ENCODE assay signal across 8 cellular contexts in the genomic region with DNA sequence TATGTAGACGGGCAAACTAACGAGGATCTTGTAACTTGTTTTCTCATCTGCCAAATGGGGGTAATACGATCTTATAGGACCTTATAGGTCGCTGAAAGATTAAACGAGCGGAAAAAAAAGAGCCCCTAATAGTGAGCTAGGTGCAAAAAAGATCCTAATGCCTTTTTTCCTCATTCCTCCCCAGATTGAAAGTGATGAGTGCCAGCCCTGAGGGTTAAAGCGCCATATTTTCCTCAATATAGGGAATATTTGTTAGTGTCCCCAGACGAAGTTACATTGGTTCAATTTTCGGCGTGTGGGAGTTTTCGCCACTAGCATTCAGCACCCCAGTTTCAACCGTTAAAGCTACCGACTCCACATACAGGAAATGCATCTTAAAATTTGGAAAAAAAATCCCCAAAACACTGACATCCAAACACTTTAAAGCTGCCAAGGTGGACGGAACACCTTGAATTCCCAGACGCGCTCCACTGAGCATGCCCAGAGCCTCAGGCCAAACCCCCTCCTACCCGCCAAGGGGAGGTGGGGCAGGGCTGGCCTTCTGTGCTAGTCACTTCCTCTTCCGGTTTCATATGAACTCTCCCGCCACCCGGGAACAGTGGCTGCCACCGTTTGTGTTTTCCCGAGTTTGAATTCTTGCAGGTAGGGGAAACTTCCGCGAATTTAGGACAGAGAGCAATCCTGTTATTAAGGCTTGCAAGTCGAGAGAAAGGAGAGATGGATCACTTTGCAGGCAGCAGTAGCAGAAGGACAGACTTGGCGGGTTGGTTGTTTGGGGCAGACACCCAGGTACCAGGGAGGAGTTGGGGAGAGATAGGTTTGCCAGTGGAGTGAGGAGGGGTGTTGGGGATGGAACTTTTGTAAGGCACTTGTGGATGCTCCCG. TPM values are rescaled to one million over a fixed set of nuclear protein-coding genes. Genes with fewer than 3 reads are reported as not detected.
A peak's percentile ranks its signal among the peaks of the same experiment; 100 is the strongest.
DNase-seq lines count a peak whose midpoint lies in the region; TF ChIP-seq lines count a peak whose summit lies in the region.

A gene with protein sequence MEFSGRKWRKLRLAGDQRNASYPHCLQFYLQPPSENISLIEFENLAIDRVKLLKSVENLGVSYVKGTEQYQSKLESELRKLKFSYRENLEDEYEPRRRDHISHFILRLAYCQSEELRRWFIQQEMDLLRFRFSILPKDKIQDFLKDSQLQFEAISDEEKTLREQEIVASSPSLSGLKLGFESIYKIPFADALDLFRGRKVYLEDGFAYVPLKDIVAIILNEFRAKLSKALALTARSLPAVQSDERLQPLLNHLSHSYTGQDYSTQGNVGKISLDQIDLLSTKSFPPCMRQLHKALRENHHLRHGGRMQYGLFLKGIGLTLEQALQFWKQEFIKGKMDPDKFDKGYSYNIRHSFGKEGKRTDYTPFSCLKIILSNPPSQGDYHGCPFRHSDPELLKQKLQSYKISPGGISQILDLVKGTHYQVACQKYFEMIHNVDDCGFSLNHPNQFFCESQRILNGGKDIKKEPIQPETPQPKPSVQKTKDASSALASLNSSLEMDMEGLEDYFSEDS (plus strand): TSS at position 571 of the 884 bp plus-strand sequence. CDS start 816 bp downstream, outside the sequence.

- H3K9ac ChIP-seq in SK-N-MC (ENCODE audit: insufficient read length) = peak within 1 kb of the TSS; percentile 96

- H3K27ac ChIP-seq in SK-N-MC = peak within 1 kb of the TSS; percentile 65; the same call in 1 of the 2 replicates
- H3K27ac ChIP-seq in neutrophil = peak within 1 kb of the TSS; percentile 67

- intact Hi-C loops in activated naive CD4-positive, alpha-beta T cell treated with anti-CD3 and anti-CD28 coated beads for 36 hours (cut with micrococcal nuclease) = loop anchor here (1.0 to 5.0 kb wide), 5 partner anchors 95 to 723 kb away; partner anchors contain the start of genes BAG2 and RAB23

- no peaks in the 10 kb centered on the region for H3K27me3 Mint-ChIP-seq in activated naive CD4-positive, alpha-beta T cell treated with anti-CD3 and anti-CD28 coated beads for 36 hours (ENCODE audit: low read depth)

- H3K27me3 ChIP-seq in neutrophil = peaks cover 6% of the 10 kb centered on the region

- peaks cover 11 to 17% of the 10 kb centered on the region in 2 experiments for H3K4me1 ChIP-seq in neutrophil (ENCODE audit: control insufficient read depth in 1 of 2, insufficient read depth in 1 of 2, low read depth in 1 of 2, low read length in 1 of 2)

- POLR2A ChIA-PET in HEK293T (lab: Yijun Ruan, JAX) = interaction anchor here (0.9 to 1.2 kb wide), 7 partner anchors 35 to 420 kb away, joined by 3 to 5 read pairs (median 3); no protein-coding TSS in a partner anchor

- peak; percentile 95 for DNase-seq in GM03348 (ENCODE audit: low spot score)
- DNase-seq in HEK293T (ENCODE audit: extremely low spot score) = peak; percentile 91
- DNase-seq in MV-4-11 (lab: John Stamatoyannopoulos, UW) = peak; percentile 83
- DNase-seq in SK-N-MC (ENCODE audit: low read depth, low spot score) = peak; percentile 45
- DNase-seq in activated naive CD4-positive, alpha-beta T cell treated with anti-CD3 and anti-CD28 coated beads for 36 hours = peak; percentile 88
- peak; percentile 81 for DNase-seq in germinal center (ENCODE audit: low spot score)

- H3K27ac Mint-ChIP-seq in activated naive CD4-positive, alpha-beta T cell treated with anti-CD3 and anti-CD28 coated beads for 36 hours = peak within 1 kb of the TSS; percentile 99

- peak within 1 kb of the TSS; percentile 99 for H3K4me3 Mint-ChIP-seq in activated naive CD4-positive, alpha-beta T cell treated with anti-CD3 and anti-CD28 coated beads for 36 hours

- H3K36me3 ChIP-seq in SK-N-MC (ENCODE audit: insufficient read depth, low read length) (peaks cover 36% of the 10 kb centered on the region), neutrophil (peaks cover 15% of the 10 kb centered on the region)

- H3K4me3 ChIP-seq in SK-N-MC (peak within 1 kb of the TSS; percentile 97), neutrophil (ENCODE audit: low read depth in 1 of 2, low read length in 1 of 2) (peak within 1 kb of the TSS; percentile 58 to 65)

- H3K4me1 Mint-ChIP-seq in activated naive CD4-positive, alpha-beta T cell treated with anti-CD3 and anti-CD28 coated beads for 36 hours (ENCODE audit: low read depth) = peaks cover 34% of the 10 kb centered on the region

- CTCF ChIA-PET in HEK293T (lab: Yijun Ruan, JAX) = interaction anchor here (0.6 to 4.1 kb wide), 7 partner anchors 38 to 978 kb away, joined by 3 to 21 read pairs (median 4); partner anchors contain the start of gene BEND6
- CTCF ChIA-PET in activated naive CD4-positive, alpha-beta T cell treated with anti-CD3 and anti-CD28 coated beads for 36 hours (lab: Charles Lee) = interaction anchor here (0.7 to 9.6 kb wide), 17 partner anchors 8 to 644 kb away, joined by 3 to 97 read pairs (median 4); partner anchors contain the start of genes BEND6 and ZNF451

- peaks cover 38% of the 10 kb centered on the region for H3K36me3 Mint-ChIP-seq in activated naive CD4-positive, alpha-beta T cell treated with anti-CD3 and anti-CD28 coated beads for 36 hours (ENCODE audit: low read depth)

- no peaks in the 10 kb centered on the region for H3K9me3 ChIP-seq in SK-N-MC (ENCODE audit: low read depth, low read length)
- no peaks in the 10 kb centered on the region for H3K9me3 ChIP-seq in neutrophil

- H3K9me3 Mint-ChIP-seq in activated naive CD4-positive, alpha-beta T cell treated with anti-CD3 and anti-CD28 coated beads for 36 hours = no peaks in the 10 kb centered on the region

- TF ChIP-seq CTCF in neutrophil (IDR thresholded peaks at IDR 0.05) (no peak), subcutaneous adipose tissue (IDR thresholded peaks at IDR 0.05; ENCODE audit: low read depth) (no peak)

TF ChIP-seq in HEK293T, 16 proteins besides CTCF, POLR2A, EP300 and RAD21:
- TF ChIP-seq ELF4 (IDR thresholded peaks at IDR 0.05) (peak; percentile 73), L3MBTL2 (conservative IDR thresholded peaks at IDR 0.05) (peak; percentile 46), NFRKB (IDR thresholded peaks at IDR 0.05) (no peak)

RNA-seq across cellular contexts. Expression of the gene that starts here (rescaled TPM):
- total RNA-seq in activated naive CD4-positive, alpha-beta T cell treated with anti-CD3 and anti-CD28 coated beads for 36 hours = 10 to 100 TPM; 51.5 to 52.0 TPM
- 10 to 100 TPM in 3 of 4 donors, 1 to 10 TPM in 1; 5.7 to 11.0 (median 10.5) TPM for total RNA-seq in subcutaneous adipose tissue

Comparison
In these comparisons a context has a peak if more than half of its experiments do, and no peak if none do; other contexts are left out.
1. Peak in every context shown above with its lines: DNase-seq, H3K4me3 ChIP-seq and H3K27ac ChIP-seq.
2. RNA of the gene that starts here (total RNA-seq): 51.5 to 52.0 TPM in activated naive CD4-positive, alpha-beta T cell treated with anti-CD3 and anti-CD28 coated beads for 36 hours; 5.7 to 11.0 TPM in subcutaneous adipose tissue; every median in the first group is over 4 times any median in the second.
3. DNase-seq: peak in every context shown above with its lines; median percentile 95 in GM03348; 91 in HEK293T; 88 in activated naive CD4-positive, alpha-beta T cell treated with anti-CD3 and anti-CD28 coated beads for 36 hours; 83 in MV-4-11; 81 in germinal center; 45 in SK-N-MC.